ENCODE assay signal across 2 cellular contexts in genomic region chr9:93043122-93043521, GRCh38.
TF ChIP-seq lines count a peak whose summit lies in the region.

No MANE protein-coding gene starts in this region.

TF ChIP-seq in HepG2, 621 proteins besides CTCF, POLR2A, EP300 and RAD21:
- TF ChIP-seq MAFK (conservative IDR thresholded peaks at IDR 0.05 in 1 of 2, IDR thresholded peaks at IDR 0.05 in 1 of 2; ENCODE audit: low read length in 2 of 2) = peak; percentile 55 to 64
- TF ChIP-seq MAFF (IDR thresholded peaks at IDR 0.05; ENCODE audit: low read depth, low read length) = peak; percentile 55
- no peak for TF ChIP-seq ZNF597 (CRISPR knock-in tag; IDR thresholded peaks at IDR 0.05)

TF ChIP-seq in GM12878, 131 proteins besides CTCF, POLR2A, EP300 and RAD21:
- TF ChIP-seq ZNF592 (IDR thresholded peaks at IDR 0.05) (no peak), FOXK2 (IDR thresholded peaks at IDR 0.05) (no peak), SPI1 (IDR thresholded peaks at IDR 0.05; ENCODE audit: borderline replicate concordance, insufficient read depth, low read depth, low read length) (peak; percentile 66; the same call in 1 of the 2 replicates)
